19 cellular contexts compared by ENCODE assay signal in the genomic region with DNA sequence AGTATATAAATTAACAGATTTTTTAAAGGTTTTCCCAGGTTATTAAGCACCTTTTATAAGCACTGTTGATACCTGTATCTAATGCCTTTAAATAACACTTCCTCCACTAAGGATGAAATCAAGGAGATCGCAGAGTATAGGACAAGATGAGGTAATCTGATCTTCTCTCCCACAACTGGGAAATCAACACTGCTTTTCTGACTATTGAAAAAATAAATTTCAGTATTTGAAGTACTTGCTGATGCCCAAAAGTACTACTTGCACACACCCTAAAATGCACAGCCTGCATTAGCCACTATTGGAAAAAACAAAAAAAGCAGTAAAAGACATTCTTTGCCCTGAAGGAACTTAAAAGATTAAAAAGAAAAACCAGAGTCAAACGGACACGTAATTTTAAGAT. TPM values are rescaled to one million over a fixed set of nuclear protein-coding genes. Genes with fewer than 3 reads are reported as not detected.
DNase-seq lines count a peak whose midpoint lies in the region; ATAC-seq and TF ChIP-seq lines count a peak whose summit lies in the region.
"Had no signal": no experiment of that assay in that cellular context is flagged by ENCODE, and none has a peak within 500 bp of the region (broad histone marks: within the 10 kb centered on the region; RNA-seq: fewer than 3 reads in every experiment).

No MANE protein-coding gene starts in this region.

- H3K4me3 Mint-ChIP-seq in activated naive CD8-positive, alpha-beta T cell: no peak overlapping the region
- no peak overlapping the region for H3K4me3 Mint-ChIP-seq in activated naive CD8-positive, alpha-beta T cell treated with anti-CD3 and anti-CD28 coated beads for 36 hours
- H3K4me3 Mint-ChIP-seq in HFFc6: no peak overlapping the region
- H3K4me3 Mint-ChIP-seq: GM23338 had no signal

- peaks cover 4% of the 10 kb centered on the region for H3K36me3 Mint-ChIP-seq in activated naive CD8-positive, alpha-beta T cell
- H3K36me3 Mint-ChIP-seq in activated naive CD8-positive, alpha-beta T cell treated with anti-CD3 and anti-CD28 coated beads for 36 hours: peaks cover 23% of the 10 kb centered on the region
- H3K36me3 Mint-ChIP-seq in HFFc6 (ENCODE audit: low read depth): peaks cover 9% of the 10 kb centered on the region

- no peaks in the 10 kb centered on the region for H3K27me3 Mint-ChIP-seq in activated naive CD8-positive, alpha-beta T cell
- no peaks in the 10 kb centered on the region for H3K27me3 Mint-ChIP-seq in activated naive CD8-positive, alpha-beta T cell treated with anti-CD3 and anti-CD28 coated beads for 36 hours
- no peaks in the 10 kb centered on the region for H3K27me3 Mint-ChIP-seq in HFFc6 (ENCODE audit: insufficient read depth)
- H3K27me3 Mint-ChIP-seq: CD4-positive, alpha-beta memory T cell had no signal

- H3K9me3 Mint-ChIP-seq in activated naive CD8-positive, alpha-beta T cell (ENCODE audit: low read depth): no peaks in the 10 kb centered on the region
- H3K9me3 Mint-ChIP-seq in activated naive CD8-positive, alpha-beta T cell treated with anti-CD3 and anti-CD28 coated beads for 36 hours: no peaks in the 10 kb centered on the region
- H3K9me3 Mint-ChIP-seq in HFFc6: no peaks in the 10 kb centered on the region
- H3K9me3 Mint-ChIP-seq: CD4-positive, alpha-beta memory T cell; GM23338 had no signal

- no peak for TF ChIP-seq CTCF in HFFc6 (IDR thresholded peaks at IDR 0.05)

- DNase-seq in activated naive CD8-positive, alpha-beta T cell treated with anti-CD3 and anti-CD28 coated beads for 36 hours: no peak
- DNase-seq in HFFc6 (no peak), left kidney (ENCODE audit: low read depth, low spot score) (peak; percentile 52), cerebellar cortex (ENCODE audit: low spot score) (no peak), DMS79 treated with DMSO at 0.1 percent for 48 hours (lab: John Stamatoyannopoulos, UW) (no peak)
- DNase-seq: CD4-positive, alpha-beta memory T cell; GDM1; KG1; NCI-H1417 treated with DMSO at 0.1 percent for 48 hours; NCI-H1930; NCI-H226; NCI-H524 treated with DMSO at 0.1 percent for 48 hours; Peyer's patch had no signal

- H3K27ac Mint-ChIP-seq in activated naive CD8-positive, alpha-beta T cell: peak overlapping the region; percentile 51
- no peak overlapping the region for H3K27ac Mint-ChIP-seq in activated naive CD8-positive, alpha-beta T cell treated with anti-CD3 and anti-CD28 coated beads for 36 hours
- peak overlapping the region; percentile 3; the same call in 1 of the 2 replicates for H3K27ac Mint-ChIP-seq in HFFc6
- H3K27ac Mint-ChIP-seq: GM23338 had no signal

- ATAC-seq in HG02642 (IDR thresholded peaks at IDR 0.05; ENCODE audit: poor library complexity, unreplicated experiment): no peak
- ATAC-seq: GM12878, GM23338, HepG2, Right ventricle myocardium inferior had no signal

- peaks cover 67% of the 10 kb centered on the region for H3K4me1 Mint-ChIP-seq in activated naive CD8-positive, alpha-beta T cell (ENCODE audit: low read depth)
- H3K4me1 Mint-ChIP-seq in activated naive CD8-positive, alpha-beta T cell treated with anti-CD3 and anti-CD28 coated beads for 36 hours: peaks cover 52% of the 10 kb centered on the region
- peaks cover 58% of the 10 kb centered on the region for H3K4me1 Mint-ChIP-seq in HFFc6 (ENCODE audit: low read depth)

RNA-seq across cellular contexts. Expression of gene PUM1, which starts 48.6 kb away (rescaled TPM):
- total RNA-seq in activated naive CD8-positive, alpha-beta T cell treated with anti-CD3 and anti-CD28 coated beads for 36 hours: 10 to 100 TPM; 93.4 to 94.6 TPM
- 10 to 100 TPM; 83.6 to 95.4 (median 90.8) TPM for total RNA-seq in HFFc6 (2021; fragmentation: NEBNext Ultra II Directional; extraction: Animal tissue kit (Norgen Biotek cat#: 25700))
